In genomic region chr2:119360423-119360966, GRCh38 we compare ENCODE assay signal across 7 cellular contexts.
"Had no signal": no experiment of that assay in that cellular context is flagged by ENCODE, and none has a peak within 500 bp of the region (broad histone marks: within the 10 kb centered on the region; RNA-seq: fewer than 3 reads in every experiment).

No MANE protein-coding gene starts in this region.

- H3K9ac ChIP-seq: GM23248, KMS-11 had no signal

- H3K27ac ChIP-seq: GM23248, KMS-11 had no signal

- DNase-seq: GM23248, GOT3, H7, HCEC 1CT, KBM-7 had no signal

- H2AFZ ChIP-seq: GM23248 had no signal

- FAIRE-seq: HTR-8/SVneo had no signal

- H3K4me3 ChIP-seq: GM23248 had no signal

- H3K4me2 ChIP-seq: KMS-11 had no signal
